1 cellular context compared by ENCODE assay signal in genomic region chr1:180949616-180950000, GRCh38.
TF ChIP-seq lines count a peak whose summit lies in the region.

No MANE protein-coding gene starts in this region.

TF ChIP-seq in SK-N-SH treated with all-trans-retinoic acid at 6 μM for 48 hours, 23 proteins besides CTCF, POLR2A, EP300 and RAD21 (continued from another document):
- TF ChIP-seq TSHZ2 (CRISPR knock-in tag; IDR thresholded peaks at IDR 0.05) (no peak), ZNF565 (CRISPR knock-in tag; conservative IDR thresholded peaks at IDR 0.05; ENCODE audit: low read depth) (no peak), OSR1 (CRISPR knock-in tag; IDR thresholded peaks at IDR 0.05) (no peak), ZC3H10 (CRISPR knock-in tag; IDR thresholded peaks at IDR 0.05) (no peak), SNAI2 (CRISPR knock-in tag; IDR thresholded peaks at IDR 0.05) (no peak)
